10 cellular contexts compared by ENCODE assay signal in genomic region chr17:80872011-80872929, GRCh38.
DNase-seq lines count a peak whose midpoint lies in the region; ATAC-seq and TF ChIP-seq lines count a peak whose summit lies in the region.
"Had no signal": no experiment of that assay in that cellular context is flagged by ENCODE, and none has a peak within 500 bp of the region (broad histone marks: within the 10 kb centered on the region; RNA-seq: fewer than 3 reads in every experiment).

No MANE protein-coding gene starts in this region.

- no peak overlapping the region for H3K14ac ChIP-seq in neuronal stem cell (ENCODE audit: low read length)

- no peaks in the 10 kb centered on the region for H4K20me1 ChIP-seq in Loucy (ENCODE audit: insufficient read depth, low read length, poor library complexity, severe bottlenecking)

- peak overlapping the region; percentile 76 for H2AK5ac ChIP-seq in neuronal stem cell (ENCODE audit: low read depth, low read length)

- no peaks in the 10 kb centered on the region for H3K79me1 ChIP-seq in neuronal stem cell (ENCODE audit: low read depth, low read length)

- no peaks in the 10 kb centered on the region for H3K9me3 Mint-ChIP-seq in CD8-positive, alpha-beta memory T cell
- no peaks in the 10 kb centered on the region for H3K9me3 Mint-ChIP-seq in effector memory CD8-positive, alpha-beta T cell

- H3K4me3 ChIP-seq in CD8-positive, alpha-beta memory T cell (ENCODE audit: low read length): peak overlapping the region; percentile 4
- H3K4me3 ChIP-seq in Loucy (ENCODE audit: low read length, poor library complexity, severe bottlenecking): peak overlapping the region; percentile 64
- no peak overlapping the region for H3K4me3 ChIP-seq in neuronal stem cell (ENCODE audit: low read length in 2 of 2)

- H2BK120ac ChIP-seq in neuronal stem cell (ENCODE audit: low read depth, low read length): no peak overlapping the region

- no peak overlapping the region for H3K23ac ChIP-seq in neuronal stem cell (ENCODE audit: low read depth, low read length, poor library complexity)

- peaks cover 43% of the 10 kb centered on the region for H3K4me1 ChIP-seq in CD8-positive, alpha-beta memory T cell (ENCODE audit: insufficient read depth, low read length)
- H3K4me1 ChIP-seq in Loucy (ENCODE audit: insufficient read depth, low read length, poor library complexity, severe bottlenecking) (peaks cover 78% of the 10 kb centered on the region), neuronal stem cell (ENCODE audit: control insufficient read depth in 2 of 2, insufficient read depth in 1 of 2, low read depth in 1 of 2, low read length in 2 of 2) (peaks cover 17 to 27% of the 10 kb centered on the region in 2 donors)

- no peak overlapping the region for H4K8ac ChIP-seq in neuronal stem cell (ENCODE audit: low read depth, low read length)

- peaks cover 0 to 20% (median 9%) of the 10 kb centered on the region in 3 donors for H3K36me3 Mint-ChIP-seq in CD8-positive, alpha-beta memory T cell
- peaks cover 19% of the 10 kb centered on the region for H3K36me3 Mint-ChIP-seq in effector memory CD8-positive, alpha-beta T cell (ENCODE audit: insufficient read depth)

- H3K4ac ChIP-seq in neuronal stem cell (ENCODE audit: low read length): no peak overlapping the region

- CTCF ChIA-PET in CD8-positive, alpha-beta memory T cell (lab: Charles Lee): no interaction called here

- peak overlapping the region; percentile 92 for H3K18ac ChIP-seq in neuronal stem cell (ENCODE audit: low read length)

- H3K4me3 Mint-ChIP-seq in CD8-positive, alpha-beta memory T cell: peak overlapping the region in 5 of 7 donors; percentile 44 to 68 (median 47)
- peak overlapping the region; percentile 57 to 61 for H3K4me3 Mint-ChIP-seq in effector memory CD8-positive, alpha-beta T cell

- H3K27ac Mint-ChIP-seq in CD8-positive, alpha-beta memory T cell: peak overlapping the region in 4 of 8 donors; percentile 37 to 83 (median 56)
- peak overlapping the region in 1 of 2 donors; percentile 70 for H3K27ac Mint-ChIP-seq in effector memory CD8-positive, alpha-beta T cell

- H3K36me3 ChIP-seq in CD8-positive, alpha-beta memory T cell (ENCODE audit: insufficient read depth, low read length): peaks cover 5% of the 10 kb centered on the region
- H3K36me3 ChIP-seq in Loucy (ENCODE audit: insufficient read depth, low read length) (no peaks in the 10 kb centered on the region), neuronal stem cell (replicated peaks in 1 of 2; ENCODE audit: control insufficient read depth in 2 of 2, insufficient read depth in 2 of 2, low read length in 2 of 2) (peaks cover 2 to 3% of the 10 kb centered on the region in 2 donors)

- peak in 1 of 5 donors; percentile 42 for DNase-seq in CD8-positive, alpha-beta memory T cell
- DNase-seq in effector memory CD8-positive, alpha-beta T cell: no peak
- DNase-seq in neuronal stem cell (ENCODE audit: low spot score) (no peak), SHP77 treated with DMSO at 0.1 percent for 48 hours (lab: John Stamatoyannopoulos, UW) (no peak)
- no peak for DNase-seq in stimulated activated CD8-positive, alpha-beta memory T cell treated with anti-CD3 and anti-CD28 coated beads, Interleukin-4, amount 100 ng/mL, for 48 hours
- DNase-seq: NCI-H510A had no signal

- no CpG with 5 or more reads among the region's 24 CpGs for WGBS in neuronal stem cell (ENCODE audit: extremely low coverage in 2 of 2, insufficient read length in 2 of 2, insufficient replicate concordance in 1 of 2), 2 donors

- TF ChIP-seq CTCF in Loucy (conservative IDR thresholded peaks at IDR 0.05; ENCODE audit: low read length): no peak

- H3K27ac ChIP-seq in CD8-positive, alpha-beta memory T cell (ENCODE audit: low read depth, low read length): no peak overlapping the region
- no peak overlapping the region for H3K27ac ChIP-seq in neuronal stem cell (replicated peaks; ENCODE audit: low read length)
- H3K27ac ChIP-seq: epithelial cell of prostate, HL-60 had no signal

- peaks cover 0 to 1% of the 10 kb centered on the region in 2 donors for H3K27me3 Mint-ChIP-seq in CD8-positive, alpha-beta memory T cell
- no peaks in the 10 kb centered on the region for H3K27me3 Mint-ChIP-seq in effector memory CD8-positive, alpha-beta T cell

- H3K9me3 ChIP-seq in CD8-positive, alpha-beta memory T cell (ENCODE audit: low read length): no peaks in the 10 kb centered on the region
- H3K9me3 ChIP-seq in Loucy (ENCODE audit: insufficient read depth, low read depth, low read length) (no peaks in the 10 kb centered on the region), neuronal stem cell (replicated peaks in 1 of 2; ENCODE audit: control insufficient read depth in 2 of 2, insufficient read depth in 1 of 2, low read depth in 1 of 2, low read length in 2 of 2) (peaks cover 0 to 3% of the 10 kb centered on the region in 2 donors)

- no peak overlapping the region for H2BK15ac ChIP-seq in neuronal stem cell (ENCODE audit: low read length)

- H3K27me3 ChIP-seq in CD8-positive, alpha-beta memory T cell (ENCODE audit: insufficient read depth, low read length, poor library complexity, severe bottlenecking): no peaks in the 10 kb centered on the region
- H3K27me3 ChIP-seq in Loucy (ENCODE audit: insufficient read depth, low read length, poor library complexity, severe bottlenecking) (no peaks in the 10 kb centered on the region), neuronal stem cell (ENCODE audit: control insufficient read depth in 3 of 3, insufficient read depth in 3 of 3, low read depth in 1 of 3, low read length in 3 of 3) (no peaks in the 10 kb centered on the region)

- H3K9me2 ChIP-seq in Loucy (replicated peaks; ENCODE audit: low read depth, low read length): no peaks in the 10 kb centered on the region

- H3K79me2 ChIP-seq in Loucy (ENCODE audit: insufficient read depth, low read length): peaks cover 4% of the 10 kb centered on the region; the same call in 1 of the 2 replicates

- H3F3A ChIP-seq in Loucy (ENCODE audit: low read depth): peaks cover 9% of the 10 kb centered on the region; the same call in 1 of the 2 replicates

- ATAC-seq in effector memory CD8-positive, alpha-beta T cell (replicated peaks): no peak
- no peak for ATAC-seq in GM21360 (IDR thresholded peaks at IDR 0.05; ENCODE audit: unreplicated experiment)

- H2BK12ac ChIP-seq in neuronal stem cell (ENCODE audit: low read length): no peak overlapping the region

- H2AFZ ChIP-seq in Loucy (ENCODE audit: low read length): no peak overlapping the region
- H2AFZ ChIP-seq in neuronal stem cell (ENCODE audit: low read length): no peak overlapping the region

- H2BK5ac ChIP-seq in neuronal stem cell (ENCODE audit: low read length): peak overlapping the region; percentile 18

- POLR2A ChIA-PET in CD8-positive, alpha-beta memory T cell (lab: Charles Lee): no interaction called here

- peaks cover 35 to 60% (median 37%) of the 10 kb centered on the region in 3 donors for H3K4me1 Mint-ChIP-seq in CD8-positive, alpha-beta memory T cell
- peaks cover 33 to 37% of the 10 kb centered on the region in 2 donors for H3K4me1 Mint-ChIP-seq in effector memory CD8-positive, alpha-beta T cell (ENCODE audit: low read depth in 2 of 2)

- H3K4me2 ChIP-seq in Loucy (ENCODE audit: low read depth, low read length, poor library complexity, severe bottlenecking) (peak overlapping the region; percentile 82), neuronal stem cell (ENCODE audit: insufficient read depth, low read length, poor library complexity, severe bottlenecking) (no peak overlapping the region)

- H4K91ac ChIP-seq in neuronal stem cell (ENCODE audit: low read depth, low read length, poor library complexity): no peak overlapping the region

- peak overlapping the region; percentile 69 for H3K9ac ChIP-seq in Loucy (ENCODE audit: low read depth, low read length, poor library complexity, severe bottlenecking)
- no peak overlapping the region for H3K9ac ChIP-seq in neuronal stem cell (ENCODE audit: low read depth, low read length, poor library complexity)

Comparison
In these comparisons a context has a peak if more than half of its experiments do, and no peak if none do; other contexts are left out.
1. H3K4me3 ChIP-seq: peak in CD8-positive, alpha-beta memory T cell (single experiment) and Loucy (single experiment); none in neuronal stem cell (0 of 2).